In the genomic region with DNA sequence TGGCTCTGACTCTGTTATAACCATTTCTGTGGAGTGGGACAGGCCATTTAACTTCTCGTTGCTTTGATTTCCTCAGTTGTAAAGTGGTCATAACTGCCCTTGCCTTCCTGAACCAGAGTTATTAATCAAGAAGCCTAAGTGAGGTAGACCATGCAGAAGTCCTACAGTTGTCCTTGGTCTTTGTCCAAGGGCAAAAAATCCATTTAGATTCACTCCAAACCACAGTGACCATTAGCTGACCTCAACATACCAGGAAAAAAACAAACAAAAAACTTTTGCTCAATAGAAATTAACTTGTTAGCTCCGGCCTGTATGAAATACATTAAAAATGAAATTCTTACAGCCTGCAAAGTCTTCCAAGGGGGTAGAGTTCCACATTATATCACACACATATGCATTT, we compare ENCODE assay signal across 25 cellular contexts. TPM values are rescaled to one million over a fixed set of nuclear protein-coding genes. Genes with fewer than 3 reads are reported as not detected.
A peak's percentile ranks its signal among the peaks of the same experiment; 100 is the strongest.
DNase-seq lines count a peak whose midpoint lies in the region; ATAC-seq, FAIRE-seq and TF ChIP-seq lines count a peak whose summit lies in the region.
"Had no signal": no experiment of that assay in that cellular context is flagged by ENCODE, and none has a peak within 500 bp of the region (broad histone marks: within the 10 kb centered on the region; RNA-seq: fewer than 3 reads in every experiment).

No MANE protein-coding gene starts in this region.

- H3K79me2 ChIP-seq in keratinocyte (ENCODE audit: control insufficient read depth, insufficient read depth, low read length): no peaks in the 10 kb centered on the region
- H3K79me2 ChIP-seq: parathyroid adenoma had no signal

- dilution Hi-C loops in keratinocyte (cut with MboI; ENCODE audit: extremely low pct_ligation_motif_present, low sequenced_read_pairs): no loop called here

- no peak overlapping the region for H3K4me2 ChIP-seq in keratinocyte (ENCODE audit: control insufficient read depth, extremely low read depth, insufficient read depth, low read depth, low read length)
- H3K4me2 ChIP-seq: PC-9 had no signal

- intact Hi-C loops in sciatic nerve (cut with DNase I) (no loop called here), psoas muscle (cut with DNase I) (no loop called here)

- ATAC-seq in sciatic nerve: peak; percentile 52
- ATAC-seq in psoas muscle: no peak
- ATAC-seq: GM12878; stimulated activated effector memory CD8-positive, alpha-beta T cell treated with anti-CD3 and anti-CD28 coated beads, Interleukin-12 subunit alpha, Interleukin-12 subunit beta, amount 100 ng/mL, for 72 hours had no signal

- no peak overlapping the region for H3K9ac ChIP-seq in keratinocyte (ENCODE audit: control insufficient read depth, extremely low read depth, insufficient read depth, low read length)
- H3K9ac ChIP-seq: parathyroid adenoma had no signal

- WGBS in psoas muscle, 3 donors: 53 to 58% (median 53%) methylated on average over 2 of the region's 2 CpGs

- no peaks in the 10 kb centered on the region for H4K20me1 ChIP-seq in keratinocyte (ENCODE audit: control insufficient read depth, extremely low read depth, insufficient read depth, low read length)

- H3K36me3 ChIP-seq in keratinocyte (ENCODE audit: control insufficient read depth in 2 of 2, extremely low read depth in 1 of 2, insufficient read depth in 2 of 2, low read length in 2 of 2) (peaks cover 0 to 6% of the 10 kb centered on the region in 2 experiments), psoas muscle (ENCODE audit: insufficient read depth in 1 of 2, low read depth in 1 of 2) (no peaks in the 10 kb centered on the region)

- peak; percentile 62 for FAIRE-seq in HTR-8/SVneo (lab: Jason Lieb, UNC)
- peak; percentile 43 for FAIRE-seq in keratinocyte (lab: Jason Lieb, UNC)
- FAIRE-seq: GM12878, TTC549 had no signal

- no peaks in the 10 kb centered on the region for H3K9me3 ChIP-seq in keratinocyte (ENCODE audit: control insufficient read depth, low read depth, low read length)
- H3K9me3 ChIP-seq in psoas muscle: no peaks in the 10 kb centered on the region
- H3K9me3 ChIP-seq: testis had no signal

- no peak overlapping the region for H2AFZ ChIP-seq in keratinocyte (ENCODE audit: control insufficient read depth, low read length)
- H2AFZ ChIP-seq: parathyroid adenoma, PC-9 had no signal

- H3K9me1 ChIP-seq in keratinocyte (ENCODE audit: control insufficient read depth, extremely low read depth, insufficient read depth, low read length): no peaks in the 10 kb centered on the region

- H3K4me1 ChIP-seq in keratinocyte (ENCODE audit: control insufficient read depth, extremely low read depth, insufficient read depth, low read length): peaks cover 13% of the 10 kb centered on the region
- no peaks in the 10 kb centered on the region for H3K4me1 ChIP-seq in psoas muscle

- H3K4me3 ChIP-seq in choroid plexus epithelial cell (ENCODE audit: low read depth, low read length): no peak overlapping the region
- H3K4me3 ChIP-seq in keratinocyte (ENCODE audit: control insufficient read depth in 2 of 3, extremely low read depth in 1 of 3, insufficient read depth in 2 of 3, low read depth in 1 of 3, low read length in 3 of 3): no peak overlapping the region
- no peak overlapping the region for H3K4me3 ChIP-seq in psoas muscle
- H3K4me3 ChIP-seq: GM12878, PC-9, testis had no signal

- H3K27ac ChIP-seq in keratinocyte (ENCODE audit: control insufficient read depth, insufficient read depth, low read length) (no peak overlapping the region), psoas muscle (no peak overlapping the region)
- H3K27ac ChIP-seq: parathyroid adenoma, PC-9, testis had no signal

- TF ChIP-seq CTCF in choroid plexus epithelial cell (conservative IDR thresholded peaks at IDR 0.05; ENCODE audit: low read depth, low read length): no peak
- TF ChIP-seq CTCF in keratinocyte (optimal IDR thresholded peaks at IDR 0.05 in 1 of 3, IDR thresholded peaks at IDR 0.05 in 1 of 3, conservative IDR thresholded peaks at IDR 0.05 in 1 of 3; ENCODE audit: extremely low read depth in 1 of 3, insufficient read depth in 2 of 3, low read length in 3 of 3): no peak
- TF ChIP-seq CTCF in psoas muscle (IDR thresholded peaks at IDR 0.05): no peak

- DNase-seq in HTR-8/SVneo (ENCODE audit: insufficient read length, low spot score) (no peak), choroid plexus epithelial cell (ENCODE audit: low read depth) (peak; percentile 72), keratinocyte (ENCODE audit: low read depth, low spot score) (no peak), sciatic nerve (ENCODE audit: low spot score) (no peak), NCI-H2029 treated with DMSO at 0.1 percent for 48 hours (lab: John Stamatoyannopoulos, UW) (no peak), inferior parietal cortex (ENCODE audit: extremely low spot score) (no peak), psoas muscle (no peak)
- no peak for DNase-seq in NK-92 treated with Interleukin-12 subunit alpha and Interleukin-12 subunit beta, amount 100 ng/mL, for 24 hours (lab: John Stamatoyannopoulos, UW)
- DNase-seq: activated CD4-positive, alpha-beta T cell treated with anti-CD3 and anti-CD28 coated beads for 1 hour; activated naive CD4-positive, alpha-beta T cell; activated T-cell treated with anti-CD3 and anti-CD28 coated beads, Interleukin-2, amount 50 U/mL, for 1 hour; CD4-positive, alpha-beta memory T cell; DMS153; mesenchymal stem cell; naive B cell; NCI-H187; NCI-H345; NCI-H82; PC-9; SIG-M5; testis had no signal

- no peaks in the 10 kb centered on the region for H3K27me3 ChIP-seq in keratinocyte (ENCODE audit: control insufficient read depth, extremely low read depth, insufficient read depth, low read length)
- no peaks in the 10 kb centered on the region for H3K27me3 ChIP-seq in psoas muscle (ENCODE audit: insufficient read depth in 3 of 3, low read length in 2 of 3)
- H3K27me3 ChIP-seq: testis had no signal

RNA-seq across cellular contexts. Expression of a gene that starts 52.7 kb away (rescaled TPM):
- polyA plus RNA-seq in keratinocyte: 9.0 to 14.7 TPM (median 11.6 TPM) in 3 replicates
- polyA plus RNA-seq in keratinocyte (2011; ENCODE audit: low read depth): 15.5 TPM
- 10.8 and 15.6 TPM in 2 replicates for polyA plus RNA-seq in keratinocyte (2011; cell fraction: cytosol; rRNA removed)
- polyA plus RNA-seq in keratinocyte (2011; cell fraction: nucleus; rRNA removed): 21.1 and 22.8 TPM in 2 replicates
- polyA plus RNA-seq in keratinocyte (2012; ENCODE audit: low replicate concordance): 8.5 and 14.5 TPM in 2 replicates
- polyA minus RNA-seq in keratinocyte: 10.7 to 30.3 TPM (median 28.9 TPM) in 3 replicates
- polyA minus RNA-seq in keratinocyte (2011; cell fraction: cytosol; rRNA and poly(A)+ RNA removed): 20.9 TPM
- 34.7 and 49.0 TPM in 2 replicates for polyA minus RNA-seq in keratinocyte (2011; cell fraction: nucleus; rRNA and poly(A)+ RNA removed)
- total RNA-seq in sciatic nerve: 27.2 TPM
- total RNA-seq in psoas muscle: 1 to 10 TPM; 2.1 to 5.4 (median 4.2) TPM
- polyA plus RNA-seq in psoas muscle: 1 to 10 TPM; 1.6 to 1.7 (median 1.6) TPM
